Comparison of ENCODE assay signal across 1 cellular context in the genomic region with DNA sequence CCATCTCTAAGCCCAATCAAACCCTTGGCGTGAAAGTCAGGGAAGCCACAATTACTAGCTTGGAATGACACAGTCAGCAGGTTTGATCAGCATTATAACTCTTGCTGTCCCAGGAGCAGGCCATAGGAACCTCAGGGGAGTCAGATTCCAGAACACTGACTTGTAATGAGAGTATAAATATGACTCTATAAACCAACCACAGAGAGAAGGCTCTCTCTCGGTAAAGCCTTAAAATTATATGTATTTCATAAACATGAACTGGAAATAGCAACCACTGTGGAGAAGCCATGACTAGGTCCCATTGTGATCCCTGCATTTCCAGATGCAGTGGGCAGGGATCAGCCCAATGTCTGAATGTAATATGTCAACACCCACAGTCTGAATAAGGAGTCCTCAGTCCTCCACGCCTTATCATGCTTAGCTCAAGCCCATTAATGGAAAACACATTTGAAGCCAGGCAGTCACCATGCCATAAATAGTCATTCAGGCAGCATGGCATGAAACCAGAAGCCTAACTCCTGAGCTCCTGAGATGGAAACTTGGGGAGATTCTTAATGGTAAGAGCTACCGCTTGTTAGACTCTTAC.
TF ChIP-seq lines count a peak whose summit lies in the region.

No MANE protein-coding gene starts in this region.

TF ChIP-seq in IMR-90, 13 proteins besides CTCF, POLR2A, EP300 and RAD21:
- TF ChIP-seq MXI1 (IDR thresholded peaks at IDR 0.05; ENCODE audit: borderline replicate concordance, low read depth, low read length) (no peak), BHLHE40 (IDR thresholded peaks at IDR 0.05; ENCODE audit: low read depth, low read length) (no peak), CHD1 (IDR thresholded peaks at IDR 0.05; ENCODE audit: low read depth, low read length) (no peak), NFE2L2 (IDR thresholded peaks at IDR 0.05; ENCODE audit: low read depth, low read length) (no peak), RCOR1 (IDR thresholded peaks at IDR 0.05; ENCODE audit: insufficient replicate concordance, low read length) (no peak), MAFK (IDR thresholded peaks at IDR 0.05; ENCODE audit: low read depth, low read length) (no peak), SMC3 (IDR thresholded peaks at IDR 0.05; ENCODE audit: low read depth, low read length) (no peak), CEBPB (IDR thresholded peaks at IDR 0.05; ENCODE audit: low read depth, low read length) (no peak), RFX5 (IDR thresholded peaks at IDR 0.05; ENCODE audit: low read depth, low read length) (no peak)
- TF ChIP-seq, protein P1, sequence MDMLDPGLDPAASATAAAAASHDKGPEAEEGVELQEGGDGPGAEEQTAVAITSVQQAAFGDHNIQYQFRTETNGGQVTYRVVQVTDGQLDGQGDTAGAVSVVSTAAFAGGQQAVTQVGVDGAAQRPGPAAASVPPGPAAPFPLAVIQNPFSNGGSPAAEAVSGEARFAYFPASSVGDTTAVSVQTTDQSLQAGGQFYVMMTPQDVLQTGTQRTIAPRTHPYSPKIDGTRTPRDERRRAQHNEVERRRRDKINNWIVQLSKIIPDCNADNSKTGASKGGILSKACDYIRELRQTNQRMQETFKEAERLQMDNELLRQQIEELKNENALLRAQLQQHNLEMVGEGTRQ (IDR thresholded peaks at IDR 0.05; ENCODE audit: low read depth, low read length), result no peak
